ENCODE assay signal across 13 cellular contexts in genomic region chr12:53994268-53994690, GRCh38. TPM values are rescaled to one million over a fixed set of nuclear protein-coding genes. Genes with fewer than 3 reads are reported as not detected.
DNase-seq lines count a peak whose midpoint lies in the region; ATAC-seq, FAIRE-seq and TF ChIP-seq lines count a peak whose summit lies in the region.
"Had no signal": no experiment of that assay in that cellular context is flagged by ENCODE, and none has a peak within 500 bp of the region (broad histone marks: within the 10 kb centered on the region; RNA-seq: fewer than 3 reads in every experiment).

No MANE protein-coding gene starts in this region.

- no peaks in the 10 kb centered on the region for H3K9me3 ChIP-seq in T-helper 17 cell (ENCODE audit: control insufficient read depth, low read length, poor library complexity, severe bottlenecking)
- no peaks in the 10 kb centered on the region for H3K9me3 ChIP-seq in kidney (ENCODE audit: control insufficient read depth in 1 of 2, low read length in 2 of 2)
- no peaks in the 10 kb centered on the region for H3K9me3 ChIP-seq in testis

- in situ Hi-C loops in KBM-7 (cut with MboI; ENCODE audit: low pct_unique_long_range_greater_than_20kb, low sequenced_read_pairs) = no loop called here

- DNase-seq in activated CD4-positive, alpha-beta T cell treated with anti-CD3 and anti-CD28 coated beads for 36 hours = no peak
- no peak for DNase-seq in activated CD4-positive, alpha-beta T cell treated with anti-CD3 and anti-CD28 coated beads, Interleukin-2, amount 50 U/mL, for 1 hour
- DNase-seq in T-helper 17 cell (no peak), kidney (peak; percentile 79), KBM-7 (no peak), testis (no peak)
- DNase-seq: activated effector memory CD4-positive, alpha-beta T cell treated with anti-CD3 and anti-CD28 coated beads, Interleukin-2, amount 50 U/mL, for 16 hours had no signal

- CTCF ChIA-PET in activated CD4-positive, alpha-beta T cell treated with anti-CD3 and anti-CD28 coated beads for 36 hours (lab: Charles Lee) = interaction anchor here (0.6 to 1.7 kb wide), 3 partner anchors 197 to 249 kb away, joined by 3 to 4 read pairs (median 4); no protein-coding TSS in a partner anchor

- H3K4me3 ChIP-seq in kidney (ENCODE audit: low read length in 2 of 2) (peak overlapping the region; percentile 75 to 88), skin epidermis (peak overlapping the region in 5 of 7 experiments; percentile 33 to 54 (median 40)), testis (peak overlapping the region in 1 of 2 donors; percentile 38)

- peak overlapping the region; percentile 87 to 93 for H3K27ac ChIP-seq in kidney (ENCODE audit: low read depth in 2 of 2, low read length in 2 of 2)
- H3K27ac ChIP-seq in skin epidermis = peak overlapping the region in 12 of 21 experiments; percentile 35 to 98 (median 86)
- no peak overlapping the region for H3K27ac ChIP-seq in testis

- peaks cover 3% of the 10 kb centered on the region for H3K27me3 ChIP-seq in testis

- TF ChIP-seq CTCF in kidney (IDR thresholded peaks at IDR 0.05; ENCODE audit: borderline replicate concordance, extremely low read depth, insufficient read depth) = no peak
- no peak for TF ChIP-seq CTCF in testis (IDR thresholded peaks at IDR 0.05)

- peak overlapping the region; percentile 52 to 95 for H3K9ac ChIP-seq in kidney (ENCODE audit: low read length in 2 of 2)

- H3K4me1 ChIP-seq in kidney (ENCODE audit: control insufficient read depth in 1 of 2, insufficient read depth in 1 of 2, low read depth in 1 of 2, low read length in 2 of 2) (peaks cover 18 to 24% of the 10 kb centered on the region in 2 donors), testis (peaks cover 29% of the 10 kb centered on the region)

- H3K27me3 Mint-ChIP-seq in activated CD4-positive, alpha-beta T cell treated with anti-CD3 and anti-CD28 coated beads for 36 hours = peaks cover 87% of the 10 kb centered on the region
- H3K27me3 Mint-ChIP-seq in T-helper 17 cell = peaks cover 92% of the 10 kb centered on the region

- no peak for FAIRE-seq in kidney (lab: Jason Lieb, UNC)
- FAIRE-seq: urothelium cell line had no signal

- H3K36me3 ChIP-seq in kidney (ENCODE audit: control insufficient read depth in 1 of 2, insufficient read depth in 2 of 2, low read length in 2 of 2) = no peaks in the 10 kb centered on the region
- no peaks in the 10 kb centered on the region for H3K36me3 ChIP-seq in testis (ENCODE audit: low read depth, missing control alignments)

- 3 to 12% methylated on average over 16 to 34 of the region's 35 CpGs for WGBS in testis, 2 donors

- peaks cover 40% of the 10 kb centered on the region for H3K4me1 Mint-ChIP-seq in activated CD4-positive, alpha-beta T cell treated with anti-CD3 and anti-CD28 coated beads for 36 hours
- H3K4me1 Mint-ChIP-seq in T-helper 17 cell = peaks cover 42% of the 10 kb centered on the region

- no peaks in the 10 kb centered on the region for H3K36me3 Mint-ChIP-seq in activated CD4-positive, alpha-beta T cell treated with anti-CD3 and anti-CD28 coated beads for 36 hours (ENCODE audit: low read depth)
- H3K36me3 Mint-ChIP-seq in T-helper 17 cell (ENCODE audit: low read depth) = peaks cover 8% of the 10 kb centered on the region

- POLR2A ChIA-PET in activated CD4-positive, alpha-beta T cell treated with anti-CD3 and anti-CD28 coated beads for 36 hours (lab: Charles Lee) = no interaction called here

- TF ChIP-seq POLR2A in testis (IDR thresholded peaks at IDR 0.05) = no peak

- no peak overlapping the region for H3K27ac Mint-ChIP-seq in activated CD4-positive, alpha-beta T cell treated with anti-CD3 and anti-CD28 coated beads for 36 hours
- H3K27ac Mint-ChIP-seq in T-helper 17 cell = peak overlapping the region; percentile 0

- no peak for ATAC-seq in activated CD4-positive, alpha-beta T cell treated with anti-CD3 and anti-CD28 coated beads for 36 hours
- ATAC-seq in T-helper 17 cell = no peak
- ATAC-seq in HG03095 (IDR thresholded peaks at IDR 0.05; ENCODE audit: unreplicated experiment) = no peak

- peak overlapping the region; percentile 34 for H3K4me3 Mint-ChIP-seq in activated CD4-positive, alpha-beta T cell treated with anti-CD3 and anti-CD28 coated beads for 36 hours
- H3K4me3 Mint-ChIP-seq in T-helper 17 cell = no peak overlapping the region

- no peaks in the 10 kb centered on the region for H3K9me3 Mint-ChIP-seq in activated CD4-positive, alpha-beta T cell treated with anti-CD3 and anti-CD28 coated beads for 36 hours (ENCODE audit: low read depth)

- intact Hi-C loops in activated CD4-positive, alpha-beta T cell treated with anti-CD3 and anti-CD28 coated beads for 36 hours (cut with DNase I, micrococcal nuclease) = loop anchor here in 1 of 2 experiments (5.0 kb wide), 1 partner anchor 58 kb away; the partner anchor contains the start of gene HOXC4
- intact Hi-C loops in kidney (cut with DNase I) = no loop called here
- intact Hi-C loops in testis (cut with DNase I; ENCODE audit: low total_unique reads) = no loop called here

RNA-seq across cellular contexts. Expression of gene HOXC9, which starts 5.7 kb away (rescaled TPM):
- total RNA-seq in activated CD4-positive, alpha-beta T cell treated with anti-CD3 and anti-CD28 coated beads for 36 hours = not detected
- not detected for total RNA-seq in T-helper 17 cell
- 16.5 TPM for total RNA-seq in kidney
- 11.7 TPM for polyA plus RNA-seq in kidney (ENCODE audit: insufficient read depth, low read depth, low replicate concordance)
- 1 to 10 TPM; 6.6 to 7.8 TPM for total RNA-seq in testis
- polyA plus RNA-seq in testis (ENCODE audit: insufficient read depth, low read depth, low replicate concordance) = 2.4 TPM
- total RNA-seq: lung microvascular endothelial cell; T-helper 2 cell treated with Interferon-gamma antibody and Interleukin-4, amounts not matched to agents 100 ng/mL and 5 ng/mL, for 36 hours had no signal
- polyA plus RNA-seq: AG04450 had no signal

RNA-seq across cellular contexts. Expression of gene HOXC10, which starts 9.3 kb away (rescaled TPM):
- total RNA-seq in activated CD4-positive, alpha-beta T cell treated with anti-CD3 and anti-CD28 coated beads for 36 hours = not detected
- total RNA-seq in T-helper 17 cell = not detected
- total RNA-seq in kidney = 50.7 TPM
- 49.7 TPM for polyA plus RNA-seq in kidney (ENCODE audit: insufficient read depth, low read depth, low replicate concordance)
- 1 to 10 TPM; 1.4 to 2.6 TPM for total RNA-seq in testis
- 4.3 TPM for polyA plus RNA-seq in testis (ENCODE audit: insufficient read depth, low read depth, low replicate concordance)
- total RNA-seq: lung microvascular endothelial cell; T-helper 2 cell treated with Interferon-gamma antibody and Interleukin-4, amounts not matched to agents 100 ng/mL and 5 ng/mL, for 36 hours had no signal
- polyA plus RNA-seq: AG04450 had no signal

RNA-seq across cellular contexts. Expression of gene HOXC8, which starts 14.5 kb away (rescaled TPM):
- total RNA-seq in activated CD4-positive, alpha-beta T cell treated with anti-CD3 and anti-CD28 coated beads for 36 hours = not detected
- not detected for total RNA-seq in T-helper 17 cell
- total RNA-seq in kidney = 9.0 TPM
- polyA plus RNA-seq in kidney (ENCODE audit: insufficient read depth, low read depth, low replicate concordance) = 2.1 TPM
- 1 to 10 TPM in 1 of 2 donors, under 1 TPM in 1; 0.81 to 1.2 TPM for total RNA-seq in testis
- polyA plus RNA-seq in testis (ENCODE audit: insufficient read depth, low read depth, low replicate concordance) = 2.4 TPM
- total RNA-seq: lung microvascular endothelial cell; T-helper 2 cell treated with Interferon-gamma antibody and Interleukin-4, amounts not matched to agents 100 ng/mL and 5 ng/mL, for 36 hours had no signal

RNA-seq across cellular contexts. Expression of gene HOTAIR, which starts 19.5 kb away (rescaled TPM):
- not detected for total RNA-seq in activated CD4-positive, alpha-beta T cell treated with anti-CD3 and anti-CD28 coated beads for 36 hours
- total RNA-seq in T-helper 17 cell = not detected
- 0.76 TPM for total RNA-seq in kidney
- 0.52 TPM for polyA plus RNA-seq in kidney (ENCODE audit: insufficient read depth, low read depth, low replicate concordance)
- total RNA-seq in testis = 1 to 10 TPM; 3.4 to 8.6 TPM
- 3.1 TPM for polyA plus RNA-seq in testis (ENCODE audit: insufficient read depth, low read depth, low replicate concordance)
- total RNA-seq: lung microvascular endothelial cell; T-helper 2 cell treated with Interferon-gamma antibody and Interleukin-4, amounts not matched to agents 100 ng/mL and 5 ng/mL, for 36 hours had no signal
- polyA plus RNA-seq: AG04450 had no signal

RNA-seq across cellular contexts. Expression of gene HOXC11, which starts 21.4 kb away (rescaled TPM):
- total RNA-seq in activated CD4-positive, alpha-beta T cell treated with anti-CD3 and anti-CD28 coated beads for 36 hours = not detected
- total RNA-seq in T-helper 17 cell (not detected), kidney (1.4 TPM), testis (1 to 10 TPM in 1 of 2 donors, under 1 TPM in 1; 0.25 to 1.1 TPM)
- polyA plus RNA-seq in kidney (ENCODE audit: insufficient read depth, low read depth, low replicate concordance) (0.75 TPM), testis (ENCODE audit: insufficient read depth, low read depth, low replicate concordance) (0.18 TPM)
- total RNA-seq: lung microvascular endothelial cell; T-helper 2 cell treated with Interferon-gamma antibody and Interleukin-4, amounts not matched to agents 100 ng/mL and 5 ng/mL, for 36 hours had no signal
- polyA plus RNA-seq: AG04450 had no signal

Comparison
In these comparisons a context has a peak if more than half of its experiments do, and no peak if none do; other contexts are left out.
1. H3K27ac ChIP-seq: peak in kidney (2 of 2) and skin epidermis (12 of 21); none in testis (0 of 2).
2. RNA of gene HOXC9, which starts 5.7 kb away (total RNA-seq): 16.5 TPM in kidney (single experiment) and 6.6 to 7.8 TPM in testis; not detected in activated CD4-positive, alpha-beta T cell treated with anti-CD3 and anti-CD28 coated beads for 36 hours and not detected in T-helper 17 cell; every median in the first group is over 4 times any median in the second.
3. RNA of gene HOXC10, which starts 9.3 kb away (total RNA-seq): 50.7 TPM in kidney (single experiment); 1.4 to 2.6 TPM in testis, not detected in activated CD4-positive, alpha-beta T cell treated with anti-CD3 and anti-CD28 coated beads for 36 hours and not detected in T-helper 17 cell; every median in the first group is over 10 times any median in the second.